Comparison of ENCODE assay signal across 26 cellular contexts in genomic region chr3:103517013-103517412, GRCh38.
"Had no signal": no experiment of that assay in that cellular context is flagged by ENCODE, and none has a peak within 500 bp of the region (broad histone marks: within the 10 kb centered on the region; RNA-seq: fewer than 3 reads in every experiment).

No MANE protein-coding gene starts in this region.

- H2AFZ ChIP-seq: neural progenitor cell, parathyroid adenoma had no signal

- H3K4me1 ChIP-seq: parathyroid adenoma, psoas muscle, spleen, stomach, thyroid gland, tibial nerve, upper lobe of right lung, uterus had no signal

- H3K9me3 ChIP-seq: ovary, psoas muscle, thoracic aorta, thyroid gland, upper lobe of right lung, uterus had no signal

- H3K4me3 ChIP-seq: neural progenitor cell, ovary, psoas muscle, skin epidermis, smooth muscle cell, spleen, stomach, thoracic aorta, thyroid gland, tibial nerve, upper lobe of right lung, uterus had no signal

- H3K27ac ChIP-seq: neural progenitor cell, ovary, parathyroid adenoma, psoas muscle, skin epidermis, spleen, stomach, thoracic aorta, thyroid gland, tibial nerve, upper lobe of right lung, uterus had no signal

- ATAC-seq: naive thymus-derived CD4-positive, alpha-beta T cell; natural killer cell; psoas muscle; right cardiac atrium; sciatic nerve; stimulated activated effector memory CD8-positive, alpha-beta T cell treated with anti-CD3 and anti-CD28 coated beads, Interleukin-12 subunit alpha, Interleukin-12 subunit beta, amount 100 ng/mL, for 72 hours; stimulated activated naive B cell treated with anti-CD40 and anti-IgM and Interleukin-4, amounts not matched to agents 10 μg/mL and 1 μg/mL and 100 μg/mL, for 72 hours; upper lobe of right lung had no signal

- H3K36me3 ChIP-seq: neural progenitor cell, ovary, spleen, stomach, thoracic aorta, thyroid gland, tibial nerve, upper lobe of right lung, uterus had no signal

- H3K27me3 ChIP-seq: neural progenitor cell, ovary, spleen, stomach, thyroid gland, tibial nerve, upper lobe of right lung, uterus had no signal

- H3K9ac ChIP-seq: neural progenitor cell, parathyroid adenoma had no signal

- DNase-seq: naive thymus-derived CD4-positive, alpha-beta T cell; natural killer cell; occipital lobe; ovary; posterior cingulate gyrus; psoas muscle; right cardiac atrium; spleen; stimulated activated CD4-positive, alpha-beta T cell treated with anti-CD3 and anti-CD28 coated beads, Interleukin-12 subunit alpha, Interleukin-12 subunit beta, amount 100 ng/mL, for 4 hours; stimulated activated CD4-positive, alpha-beta T cell treated with anti-CD3 and anti-CD28 coated beads, Interleukin-1b, Interleukin-23, amount 100 ng/mL, for 48 hours; stimulated activated CD4-positive, alpha-beta T cell treated with anti-CD3 and anti-CD28 coated beads, Interleukin-4, amount 100 ng/mL, for 1 hour; stimulated activated CD4-positive, alpha-beta T cell treated with anti-CD3 and anti-CD28 coated beads, Interleukin-4, amount 100 ng/mL, for 4 hours; stimulated activated naive B cell treated with anti-CD40 and anti-IgM and Interleukin-4, amounts not matched to agents 10 μg/mL and 1 μg/mL and 100 μg/mL, for 72 hours; stimulated activated naive CD4-positive, alpha-beta T cell treated with Interleukin-2 at 50 U/mL for 16 hours; stomach; thyroid gland; upper lobe of right lung; uterus had no signal

- H3K79me2 ChIP-seq: parathyroid adenoma had no signal

- H3K4me2 ChIP-seq: neural progenitor cell, smooth muscle cell had no signal
